8 cellular contexts compared by ENCODE assay signal in the genomic region with DNA sequence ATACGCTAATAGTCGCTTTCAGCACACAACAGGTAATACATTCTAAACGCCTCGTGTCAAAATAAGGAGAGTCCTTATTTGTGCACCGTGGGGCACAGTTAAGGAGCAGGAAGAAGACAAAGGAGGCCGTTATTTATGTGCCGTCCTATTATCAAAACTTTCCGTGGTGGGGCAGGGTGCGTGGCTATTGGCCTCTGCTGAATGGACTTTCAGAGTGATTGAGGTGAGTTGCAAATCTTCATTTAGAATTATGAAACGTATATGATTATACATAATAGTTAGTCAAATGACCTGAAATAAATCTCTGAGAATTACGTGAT. TPM values are rescaled to one million over a fixed set of nuclear protein-coding genes. Genes with fewer than 3 reads are reported as not detected.
A peak's percentile ranks its signal among the peaks of the same experiment; 100 is the strongest.
DNase-seq lines count a peak whose midpoint lies in the region; ATAC-seq and TF ChIP-seq lines count a peak whose summit lies in the region.

No MANE protein-coding gene starts in this region.

- H2AFZ ChIP-seq in PC-3 (ENCODE audit: low read length) = peak overlapping the region; percentile 48; the same call in 1 of the 2 replicates
- H2AFZ ChIP-seq in mammary epithelial cell (ENCODE audit: low read depth, low read length) = peak overlapping the region; percentile 45

- POLR2A ChIA-PET in A673 (lab: Charles Lee; ENCODE audit: low non-redundant PET) = no interaction called here
- POLR2A ChIA-PET in PC-3 (lab: Charles Lee; ENCODE audit: unreplicated experiment) = interaction anchor here (0.6 to 0.7 kb wide), 2 partner anchors 35 to 65 kb away, joined by 3 to 4 read pairs; no protein-coding TSS in a partner anchor

- H3K9ac ChIP-seq in PC-3 (ENCODE audit: low read length) (peak overlapping the region; percentile 98), mammary epithelial cell (ENCODE audit: insufficient read depth, low read length) (peak overlapping the region; percentile 79)

- BruUV-seq in A673 (replicated peaks; lab: Mats Ljungman, UMichigan) = TSS peak; percentile 65
- no TSS peak for BruUV-seq in PC-3 (replicated peaks; lab: Mats Ljungman, UMichigan)
- BruUV-seq in mammary epithelial cell (replicated peaks; lab: Mats Ljungman, UMichigan) = no TSS peak

- H3K27ac ChIP-seq in A673 (ENCODE audit: low read depth, low read length, poor library complexity, severe bottlenecking) (peak overlapping the region; percentile 98), PC-3 (ENCODE audit: low read length) (peak overlapping the region; percentile 63), mammary epithelial cell (ENCODE audit: insufficient read depth, low read depth, low read length) (peak overlapping the region; percentile 79), thyroid gland (peak overlapping the region; percentile 85 to 90 (median 88))

- H3K4me2 ChIP-seq in PC-3 (ENCODE audit: low read length) (peak overlapping the region; percentile 93), mammary epithelial cell (ENCODE audit: insufficient read depth, low read depth, low read length) (peak overlapping the region; percentile 96)

- peaks cover 3% of the 10 kb centered on the region for H3F3A ChIP-seq in PC-3 (ENCODE audit: low read length, unreplicated experiment)

- H3K9me3 ChIP-seq in A673 (ENCODE audit: low read depth, low read length, poor library complexity, severe bottlenecking) (no peaks in the 10 kb centered on the region), PC-3 (ENCODE audit: low read length) (no peaks in the 10 kb centered on the region), mammary epithelial cell (replicated peaks; ENCODE audit: insufficient read depth, low read length) (no peaks in the 10 kb centered on the region), thyroid gland (no peaks in the 10 kb centered on the region)

- intact Hi-C loops in A673 (cut with micrococcal nuclease; ENCODE audit: unreplicated experiment) (no loop called here), PC-3 (cut with micrococcal nuclease) (no loop called here), mammary epithelial cell (cut with micrococcal nuclease) (no loop called here), thyroid gland (cut with DNase I) (loop anchor here (10.0 kb wide), 1 partner anchor 58 kb away; a partner anchor contains a TSS)

- H3K79me2 ChIP-seq in PC-3 (ENCODE audit: low read length) = peaks cover 42% of the 10 kb centered on the region
- H3K79me2 ChIP-seq in mammary epithelial cell (ENCODE audit: insufficient read depth, low read length) = peaks cover 50% of the 10 kb centered on the region

- H3K36me3 ChIP-seq in A673 (ENCODE audit: insufficient read depth, low read length, poor library complexity, severe bottlenecking) (peaks cover 20% of the 10 kb centered on the region), PC-3 (ENCODE audit: low read depth, low read length) (no peaks in the 10 kb centered on the region), mammary epithelial cell (ENCODE audit: insufficient read depth, low read length) (no peaks in the 10 kb centered on the region), thyroid gland (no peaks in the 10 kb centered on the region)

- CTCF ChIA-PET in A673 (lab: Charles Lee) = no interaction called here
- CTCF ChIA-PET in PC-3 (lab: Charles Lee) = no interaction called here
- CTCF ChIA-PET in mammary epithelial cell (lab: Charles Lee; ENCODE audit: low non-redundant PET) = no interaction called here

- WGBS in mammary epithelial cell (ENCODE audit: low coverage, missing lambda C conversion rate) = 3% methylated on average over 11 of the region's 11 CpGs
- 2% methylated on average over 11 of the region's 11 CpGs for WGBS in thyroid gland, 2 donors

- no peak for TF ChIP-seq CTCF in A673 (conservative IDR thresholded peaks at IDR 0.05; ENCODE audit: low read depth, low read length)
- TF ChIP-seq CTCF in PC-3 (conservative IDR thresholded peaks at IDR 0.05; ENCODE audit: low read depth, low read length) = no peak
- TF ChIP-seq CTCF in mammary epithelial cell (conservative IDR thresholded peaks at IDR 0.05 in 1 of 2, IDR thresholded peaks at IDR 0.05 in 1 of 2; ENCODE audit: extremely low read depth in 1 of 2, insufficient read depth in 1 of 2, low read depth in 1 of 2, low read length in 2 of 2) = no peak
- TF ChIP-seq CTCF in thyroid gland (IDR thresholded peaks at IDR 0.05) = no peak

- DNase-seq in A673 (ENCODE audit: low spot score) = no peak
- peak; percentile 10 for DNase-seq in GM19238 (ENCODE audit: insufficient read length, low spot score)
- DNase-seq in PC-3 = peak; percentile 7
- DNase-seq in mammary epithelial cell = peak; percentile 37
- DNase-seq in lung microvascular endothelial cell (ENCODE audit: low read depth in 2 of 2) = peak; percentile 40
- no peak for DNase-seq in thyroid gland
- DNase-seq in mucosa of gallbladder (ENCODE audit: low spot score) = no peak

- peak overlapping the region; percentile 93 for H3K4me3 ChIP-seq in A673 (ENCODE audit: low read depth, low read length, poor library complexity, severe bottlenecking)
- peak overlapping the region; percentile 98 for H3K4me3 ChIP-seq in PC-3 (ENCODE audit: low read length)
- H3K4me3 ChIP-seq in mammary epithelial cell (replicated peaks in 1 of 3; ENCODE audit: insufficient read depth in 1 of 3, low read depth in 2 of 3, low read length in 3 of 3) = peak overlapping the region; percentile 53 to 92 (median 63)
- peak overlapping the region in 2 of 3 donors; percentile 58 to 82 for H3K4me3 ChIP-seq in thyroid gland (replicated peaks in 1 of 3)

- in situ Hi-C loops in mammary epithelial cell (cut with MboI; ENCODE audit: low sequenced_read_pairs in 2 of 2) = no loop called here

- H4K20me1 ChIP-seq in PC-3 (ENCODE audit: low read length) = peaks cover 5% of the 10 kb centered on the region; the same call in 1 of the 2 replicates
- H4K20me1 ChIP-seq in mammary epithelial cell (ENCODE audit: insufficient read depth, low read length) = no peaks in the 10 kb centered on the region

- dilution Hi-C loops in mammary epithelial cell (cut with HindIII; ENCODE audit: low sequenced_read_pairs) = loop anchor here (5.0 kb wide), 1 partner anchor 74 kb away; no protein-coding TSS in a partner anchor

- H3K9me2 ChIP-seq in PC-3 (replicated peaks; ENCODE audit: low read length) = no peaks in the 10 kb centered on the region

- ATAC-seq in PC-3 = 0 out of 2 replicates have a peak, but pooled peaks have one; percentile 1
- no peak for ATAC-seq in GM18870 (IDR thresholded peaks at IDR 0.05; ENCODE audit: unreplicated experiment)

- H3K4me1 ChIP-seq in A673 (ENCODE audit: insufficient read depth, low read length, poor library complexity, severe bottlenecking) (peaks cover 17% of the 10 kb centered on the region), PC-3 (ENCODE audit: insufficient read depth, low read length) (peaks cover 25% of the 10 kb centered on the region), mammary epithelial cell (ENCODE audit: insufficient read depth, low read length) (peaks cover 16% of the 10 kb centered on the region), thyroid gland (peaks cover 9 to 20% of the 10 kb centered on the region in 2 donors)

- TF ChIP-seq POLR2A in thyroid gland (IDR thresholded peaks at IDR 0.05) = no peak

- H3K27me3 ChIP-seq in A673 (replicated peaks; ENCODE audit: insufficient read depth, low read depth, low read length, poor library complexity) (no peaks in the 10 kb centered on the region), PC-3 (ENCODE audit: low read length) (no peaks in the 10 kb centered on the region), mammary epithelial cell (ENCODE audit: insufficient read depth, low read length) (no peaks in the 10 kb centered on the region), thyroid gland (no peaks in the 10 kb centered on the region)

RNA-seq across cellular contexts. Expression of a gene that starts 0.8 kb away (rescaled TPM):
- total RNA-seq in A673 (2021) (66.4 and 67.6 TPM in 2 replicates), PC-3 (2014; rRNA removed) (16.5 and 18.2 TPM in 2 replicates), mammary epithelial cell (10 to 100 TPM; 40.3 to 44.1 TPM), lung microvascular endothelial cell (32.9 and 46.4 TPM in 2 replicates), thyroid gland (10 to 100 TPM; 52.5 to 66.6 (median 61.0) TPM), mucosa of gallbladder (45.1 TPM)
- polyA plus RNA-seq in mammary epithelial cell = 18.4 TPM
- polyA minus RNA-seq in mammary epithelial cell = 19.8 TPM

RNA-seq across cellular contexts. Expression of a gene that starts 27.6 kb away (rescaled TPM):
- total RNA-seq in A673 (2021) (40.7 and 42.0 TPM in 2 replicates), PC-3 (2014; rRNA removed) (42.6 and 46.4 TPM in 2 replicates), mammary epithelial cell (10 to 100 TPM; 30.4 to 43.0 TPM), lung microvascular endothelial cell (55.4 and 55.8 TPM in 2 replicates), thyroid gland (100 to 1,000 TPM; 133 to 183 (median 153) TPM), mucosa of gallbladder (88.5 TPM)
- polyA plus RNA-seq in mammary epithelial cell = 42.0 TPM
- polyA minus RNA-seq in mammary epithelial cell = 13.7 TPM

RNA-seq across cellular contexts. Expression of a gene that starts 58.3 kb away (rescaled TPM):
- total RNA-seq in A673 (2021) (13.8 and 14.6 TPM in 2 replicates), PC-3 (2014; rRNA removed) (5.4 and 7.0 TPM in 2 replicates), mammary epithelial cell (1 to 10 TPM; 4.5 to 8.3 TPM), lung microvascular endothelial cell (3.1 and 3.6 TPM in 2 replicates), thyroid gland (10 to 100 TPM; 12.6 to 24.4 (median 17.7) TPM), mucosa of gallbladder (11.4 TPM)
- polyA plus RNA-seq in mammary epithelial cell = 3.0 TPM
- not detected for polyA minus RNA-seq in mammary epithelial cell

Comparison
In these comparisons a context has a peak if more than half of its experiments do, and no peak if none do; other contexts are left out.
1. DNase-seq: peak in GM19238 (single experiment), PC-3 (single experiment), mammary epithelial cell (single experiment) and lung microvascular endothelial cell (2 of 2); none in A673 (single experiment), thyroid gland (0 of 2) and mucosa of gallbladder (single experiment).
2. Peak in every context shown above with its lines, with median percentiles within 50 percentile points of each other: H3K27ac ChIP-seq and H3K4me3 ChIP-seq.